Comparison of ENCODE assay signal across 15 cellular contexts in genomic region chr6:4466769-4467480, GRCh38.
DNase-seq lines count a peak whose midpoint lies in the region; ATAC-seq and TF ChIP-seq lines count a peak whose summit lies in the region.
"Had no signal": no experiment of that assay in that cellular context is flagged by ENCODE, and none has a peak within 500 bp of the region (broad histone marks: within the 10 kb centered on the region; RNA-seq: fewer than 3 reads in every experiment).

No MANE protein-coding gene starts in this region.

- no peak overlapping the region for H3K9ac ChIP-seq in endodermal cell (ENCODE audit: extremely low read depth, low read length, poor library complexity, severe bottlenecking)
- H3K9ac ChIP-seq in neuronal stem cell (ENCODE audit: low read depth, low read length, poor library complexity), result no peak overlapping the region

- H3K18ac ChIP-seq in neuronal stem cell (ENCODE audit: low read length), result no peak overlapping the region

- H2AFZ ChIP-seq in neuronal stem cell (ENCODE audit: low read length), result no peak overlapping the region

- H3K27me3 ChIP-seq in Panc1 (ENCODE audit: control insufficient read depth, insufficient read depth, low read length), result no peaks in the 10 kb centered on the region
- H3K27me3 ChIP-seq in endodermal cell (ENCODE audit: control insufficient read depth, insufficient read depth, low read length, poor library complexity, severe bottlenecking), result no peaks in the 10 kb centered on the region
- no peaks in the 10 kb centered on the region for H3K27me3 ChIP-seq in neuronal stem cell (ENCODE audit: control insufficient read depth in 3 of 3, insufficient read depth in 3 of 3, low read depth in 1 of 3, low read length in 3 of 3)

- H3K27ac ChIP-seq in Panc1 (ENCODE audit: low read length) (no peak overlapping the region), endodermal cell (ENCODE audit: low read depth, low read length) (no peak overlapping the region), neuronal stem cell (replicated peaks; ENCODE audit: low read length) (no peak overlapping the region)
- H3K27ac ChIP-seq: esophagus squamous epithelium had no signal

- DNase-seq in DMS 273 (lab: John Stamatoyannopoulos, UW; ENCODE audit: unreplicated experiment), result peak; percentile 20
- no peak for DNase-seq in DMS 273 treated with DMSO at 0.1 percent for 48 hours (lab: John Stamatoyannopoulos, UW)
- DNase-seq in Panc1 (ENCODE audit: low read depth, low spot score), result no peak
- no peak for DNase-seq in endodermal cell
- no peak for DNase-seq in neuronal stem cell (ENCODE audit: low spot score)
- DNase-seq in T-helper 17 cell, result no peak
- DNase-seq in activated CD4-positive, alpha-beta T cell treated with anti-CD3 and anti-CD28 coated beads, Interleukin-2, amount 10 ng/mL, durations not matched to agents 7 days and 5 days, result no peak
- DNase-seq: 8988T; activated CD4-positive, CD25-positive, alpha-beta regulatory T cell; cerebellar nuclear complex; esophagus squamous epithelium; mammary epithelial cell; stimulated activated naive CD8-positive, alpha-beta T cell treated with anti-CD3 and anti-CD28 coated beads, Interleukin-15, Interleukin-2, amounts not matched to agents 100 U/mL and 50 U/mL, for 24 hours had no signal

- H2BK12ac ChIP-seq in neuronal stem cell (ENCODE audit: low read length), result no peak overlapping the region

- H2BK15ac ChIP-seq in neuronal stem cell (ENCODE audit: low read length), result no peak overlapping the region

- TF ChIP-seq CTCF in Panc1 (IDR thresholded peaks at IDR 0.05) (peak; percentile 51), endodermal cell (conservative IDR thresholded peaks at IDR 0.05) (peak; percentile 52)

- H3K4ac ChIP-seq in neuronal stem cell (ENCODE audit: low read length), result no peak overlapping the region

- H3K4me2 ChIP-seq in neuronal stem cell (ENCODE audit: insufficient read depth, low read length, poor library complexity, severe bottlenecking), result no peak overlapping the region

- no peak overlapping the region for H3K23ac ChIP-seq in neuronal stem cell (ENCODE audit: low read depth, low read length, poor library complexity)

- H3K14ac ChIP-seq in neuronal stem cell (ENCODE audit: low read length), result peak overlapping the region; percentile 25

- H4K91ac ChIP-seq in neuronal stem cell (ENCODE audit: low read depth, low read length, poor library complexity), result no peak overlapping the region

- no peaks in the 10 kb centered on the region for H3K79me1 ChIP-seq in neuronal stem cell (ENCODE audit: low read depth, low read length)

- 82 to 93% methylated on average over 6 to 9 of the region's 9 CpGs for WGBS in endodermal cell (ENCODE audit: insufficient coverage in 1 of 2, insufficient read length in 1 of 2), 2 experiments
- WGBS in neuronal stem cell (ENCODE audit: extremely low coverage in 2 of 2, insufficient read length in 2 of 2, insufficient replicate concordance in 1 of 2), 2 donors, result no CpG with 5 or more reads among the region's 9 CpGs

- POLR2A ChIA-PET in Panc1 (lab: Charles Lee), result interaction anchor here (0.7 kb wide), 1 partner anchor 1408 kb away, joined by 6 read pairs; no protein-coding TSS in a partner anchor
- POLR2A ChIA-PET in activated CD4-positive, alpha-beta T cell treated with anti-CD3 and anti-CD28 coated beads, Interleukin-2, amount 10 ng/mL, durations not matched to agents 7 days and 5 days (lab: Charles Lee), result no interaction called here

- peaks cover 18% of the 10 kb centered on the region for H3K9me3 Mint-ChIP-seq in endodermal cell
- H3K9me3 Mint-ChIP-seq in activated CD4-positive, alpha-beta T cell treated with anti-CD3 and anti-CD28 coated beads, Interleukin-2, amount 10 ng/mL, durations not matched to agents 7 days and 5 days, result peaks cover 14% of the 10 kb centered on the region

- H3K4me3 Mint-ChIP-seq in endodermal cell, result no peak overlapping the region
- no peak overlapping the region for H3K4me3 Mint-ChIP-seq in T-helper 17 cell
- H3K4me3 Mint-ChIP-seq in activated CD4-positive, alpha-beta T cell treated with anti-CD3 and anti-CD28 coated beads, Interleukin-2, amount 10 ng/mL, durations not matched to agents 7 days and 5 days, result no peak overlapping the region
- H3K4me3 Mint-ChIP-seq: activated naive CD4-positive, alpha-beta T cell treated with anti-CD3 and anti-CD28 coated beads, Interleukin-2, amount 50 U/mL, for 24 hours had no signal

- no peak overlapping the region for H2AK5ac ChIP-seq in neuronal stem cell (ENCODE audit: low read depth, low read length)

- H2BK5ac ChIP-seq in neuronal stem cell (ENCODE audit: low read length), result no peak overlapping the region

- H3K27ac Mint-ChIP-seq in endodermal cell (no peak overlapping the region), T-helper 17 cell (no peak overlapping the region)
- H3K27ac Mint-ChIP-seq in activated CD4-positive, alpha-beta T cell treated with anti-CD3 and anti-CD28 coated beads, Interleukin-2, amount 10 ng/mL, durations not matched to agents 7 days and 5 days, result no peak overlapping the region
- H3K27ac Mint-ChIP-seq: activated naive CD4-positive, alpha-beta T cell treated with anti-CD3 and anti-CD28 coated beads, Interleukin-2, amount 50 U/mL, for 24 hours had no signal

- H2BK120ac ChIP-seq in neuronal stem cell (ENCODE audit: low read depth, low read length), result no peak overlapping the region

- no peaks in the 10 kb centered on the region for H3K36me3 ChIP-seq in Panc1 (ENCODE audit: control insufficient read depth, insufficient read depth, low read length)
- no peaks in the 10 kb centered on the region for H3K36me3 ChIP-seq in endodermal cell (ENCODE audit: control insufficient read depth, insufficient read depth, low read length)
- H3K36me3 ChIP-seq in neuronal stem cell (replicated peaks in 1 of 2; ENCODE audit: control insufficient read depth in 2 of 2, insufficient read depth in 2 of 2, low read length in 2 of 2), result no peaks in the 10 kb centered on the region
- H3K36me3 ChIP-seq: esophagus squamous epithelium had no signal

- H4K8ac ChIP-seq in neuronal stem cell (ENCODE audit: low read depth, low read length), result no peak overlapping the region

- no peaks in the 10 kb centered on the region for H3K4me1 Mint-ChIP-seq in endodermal cell
- H3K4me1 Mint-ChIP-seq in T-helper 17 cell, result no peaks in the 10 kb centered on the region
- no peaks in the 10 kb centered on the region for H3K4me1 Mint-ChIP-seq in activated CD4-positive, alpha-beta T cell treated with anti-CD3 and anti-CD28 coated beads, Interleukin-2, amount 10 ng/mL, durations not matched to agents 7 days and 5 days
- H3K4me1 Mint-ChIP-seq: activated naive CD4-positive, alpha-beta T cell treated with anti-CD3 and anti-CD28 coated beads, Interleukin-2, amount 50 U/mL, for 24 hours had no signal

- peaks cover 4% of the 10 kb centered on the region for H3K36me3 Mint-ChIP-seq in endodermal cell (ENCODE audit: low read depth)
- H3K36me3 Mint-ChIP-seq in T-helper 17 cell (ENCODE audit: low read depth), result no peaks in the 10 kb centered on the region
- H3K36me3 Mint-ChIP-seq in activated CD4-positive, alpha-beta T cell treated with anti-CD3 and anti-CD28 coated beads, Interleukin-2, amount 10 ng/mL, durations not matched to agents 7 days and 5 days (ENCODE audit: low read depth), result no peaks in the 10 kb centered on the region

- peaks cover 1% of the 10 kb centered on the region; the same call in 1 of the 2 replicates for H3K9me3 ChIP-seq in Panc1 (ENCODE audit: control insufficient read depth, insufficient read depth, low read depth, low read length)
- H3K9me3 ChIP-seq in endodermal cell (ENCODE audit: control insufficient read depth, low read length), result peaks cover 3% of the 10 kb centered on the region
- peaks cover 0 to 2% of the 10 kb centered on the region in 2 donors for H3K9me3 ChIP-seq in neuronal stem cell (replicated peaks in 1 of 2; ENCODE audit: control insufficient read depth in 2 of 2, insufficient read depth in 1 of 2, low read depth in 1 of 2, low read length in 2 of 2)
- H3K9me3 ChIP-seq in T-helper 17 cell (ENCODE audit: control insufficient read depth, low read length, poor library complexity, severe bottlenecking), result no peaks in the 10 kb centered on the region

- peaks cover 4% of the 10 kb centered on the region for H3K27me3 Mint-ChIP-seq in endodermal cell (ENCODE audit: insufficient read depth)
- H3K27me3 Mint-ChIP-seq in T-helper 17 cell, result peaks cover 15% of the 10 kb centered on the region
- H3K27me3 Mint-ChIP-seq in activated CD4-positive, alpha-beta T cell treated with anti-CD3 and anti-CD28 coated beads, Interleukin-2, amount 10 ng/mL, durations not matched to agents 7 days and 5 days, result no peaks in the 10 kb centered on the region

- H3K4me3 ChIP-seq in Panc1 (ENCODE audit: low read depth in 2 of 2, low read length in 2 of 2), result no peak overlapping the region
- no peak overlapping the region for H3K4me3 ChIP-seq in endodermal cell (ENCODE audit: low read length)
- no peak overlapping the region for H3K4me3 ChIP-seq in neuronal stem cell (ENCODE audit: low read length in 2 of 2)
- H3K4me3 ChIP-seq: esophagus squamous epithelium had no signal

- H3K4me1 ChIP-seq in Panc1 (ENCODE audit: control insufficient read depth, insufficient read depth, low read length), result 0 out of 2 replicates have a peak, but pooled peaks cover 4% of the 10 kb centered on the region
- H3K4me1 ChIP-seq in endodermal cell (ENCODE audit: control insufficient read depth, insufficient read depth, low read length), result no peaks in the 10 kb centered on the region
- no peaks in the 10 kb centered on the region for H3K4me1 ChIP-seq in neuronal stem cell (ENCODE audit: control insufficient read depth in 2 of 2, insufficient read depth in 1 of 2, low read depth in 1 of 2, low read length in 2 of 2)

- in situ Hi-C loops in Panc1 (cut with HindIII; ENCODE audit: low pct_unique_long_range_greater_than_20kb, low sequenced_read_pairs), result no loop called here

- CTCF ChIA-PET in Panc1 (lab: Charles Lee), result interaction anchor here (0.7 kb wide), 1 partner anchor 929 kb away, joined by 3 read pairs; no protein-coding TSS in a partner anchor
- CTCF ChIA-PET in activated CD4-positive, alpha-beta T cell treated with anti-CD3 and anti-CD28 coated beads, Interleukin-2, amount 10 ng/mL, durations not matched to agents 7 days and 5 days (lab: Charles Lee), result no interaction called here

- no TSS peak for BruUV-seq in Panc1 (replicated peaks; lab: Mats Ljungman, UMichigan)

- intact Hi-C loops in Panc1 (cut with micrococcal nuclease; ENCODE audit: unreplicated experiment), result no loop called here

- ATAC-seq in Panc1 (peak; percentile 73), GM21825 (IDR thresholded peaks at IDR 0.05; ENCODE audit: unreplicated experiment) (no peak), T-helper 17 cell (no peak)
- ATAC-seq: stimulated activated naive CD8-positive, alpha-beta T cell treated with anti-CD3 and anti-CD28 coated beads, Interleukin-15, Interleukin-2, amounts not matched to agents 100 U/mL and 50 U/mL, for 24 hours had no signal
